10 cellular contexts compared by ENCODE assay signal in genomic region chr6:152634773-152635172, GRCh38. TPM values are rescaled to one million over a fixed set of nuclear protein-coding genes. Genes with fewer than 3 reads are reported as not detected.
DNase-seq lines count a peak whose midpoint lies in the region; ATAC-seq and TF ChIP-seq lines count a peak whose summit lies in the region.
"Had no signal": no experiment of that assay in that cellular context is flagged by ENCODE, and none has a peak within 500 bp of the region (broad histone marks: within the 10 kb centered on the region; RNA-seq: fewer than 3 reads in every experiment).

No MANE protein-coding gene starts in this region.

- intact Hi-C loops in naive thymus-derived CD4-positive, alpha-beta T cell (cut with micrococcal nuclease): no loop called here

- no peaks in the 10 kb centered on the region for H3K9me3 ChIP-seq in naive thymus-derived CD4-positive, alpha-beta T cell (ENCODE audit: control insufficient read depth in 2 of 3, low read length in 3 of 3)

- H3K9me3 Mint-ChIP-seq in naive thymus-derived CD4-positive, alpha-beta T cell: peaks cover 0 to 4% (median 0%) of the 10 kb centered on the region in 11 donors
- peaks cover 3% of the 10 kb centered on the region for H3K9me3 Mint-ChIP-seq in glutamatergic neuron (ENCODE audit: unreplicated experiment)
- H3K9me3 Mint-ChIP-seq: activated T-cell treated with anti-CD3 and anti-CD28 coated beads, Interleukin-2, amount 50 U/mL, for 72 hours had no signal

- H3K27ac ChIP-seq in naive thymus-derived CD4-positive, alpha-beta T cell (ENCODE audit: low read depth, low read length): no peak overlapping the region

- CTCF ChIA-PET in naive thymus-derived CD4-positive, alpha-beta T cell (lab: Charles Lee): no interaction called here

- DNase-seq in naive thymus-derived CD4-positive, alpha-beta T cell: no peak
- DNase-seq in islet precursor cell: no peak
- DNase-seq in D341Med (ENCODE audit: low spot score): no peak
- no peak for DNase-seq in glutamatergic neuron
- DNase-seq: activated T-cell treated with anti-CD3 and anti-CD28 coated beads, Interleukin-2, amount 50 U/mL, for 72 hours; EL; NCI-H2029 had no signal

- H3K4me3 Mint-ChIP-seq in naive thymus-derived CD4-positive, alpha-beta T cell: peak overlapping the region in 1 of 10 donors; percentile 83
- H3K4me3 Mint-ChIP-seq in glutamatergic neuron (ENCODE audit: unreplicated experiment): no peak overlapping the region

- peaks cover 0 to 25% (median 13%) of the 10 kb centered on the region in 7 donors for H3K4me1 Mint-ChIP-seq in naive thymus-derived CD4-positive, alpha-beta T cell
- peaks cover 14% of the 10 kb centered on the region for H3K4me1 Mint-ChIP-seq in glutamatergic neuron (ENCODE audit: low read depth, unreplicated experiment)

- no peaks in the 10 kb centered on the region for H3K27me3 ChIP-seq in naive thymus-derived CD4-positive, alpha-beta T cell (ENCODE audit: control insufficient read depth in 2 of 2, insufficient read depth in 2 of 2, low read length in 2 of 2)

- POLR2A ChIA-PET in naive thymus-derived CD4-positive, alpha-beta T cell (lab: Charles Lee): no interaction called here

- H3K4me3 ChIP-seq in naive thymus-derived CD4-positive, alpha-beta T cell (ENCODE audit: low read length): no peak overlapping the region

- no peak for TF ChIP-seq CTCF in glutamatergic neuron (IDR thresholded peaks at IDR 0.05; ENCODE audit: partially characterized antibody, unreplicated experiment)

- H3K36me3 Mint-ChIP-seq in naive thymus-derived CD4-positive, alpha-beta T cell: peaks cover 0 to 5% (median 0%) of the 10 kb centered on the region in 5 donors
- H3K36me3 Mint-ChIP-seq in glutamatergic neuron (ENCODE audit: unreplicated experiment): no peaks in the 10 kb centered on the region

- peaks cover 0 to 20% of the 10 kb centered on the region in 2 donors for H3K4me1 ChIP-seq in naive thymus-derived CD4-positive, alpha-beta T cell (ENCODE audit: control insufficient read depth in 2 of 2, insufficient read depth in 2 of 2, low read length in 2 of 2)

- ATAC-seq in GM18868 (IDR thresholded peaks at IDR 0.05; ENCODE audit: unreplicated experiment) (peak; percentile 42), GM21515 (IDR thresholded peaks at IDR 0.05; ENCODE audit: unreplicated experiment) (peak; percentile 58), HG03469 (IDR thresholded peaks at IDR 0.05; ENCODE audit: unreplicated experiment) (peak; percentile 77)
- ATAC-seq in naive thymus-derived CD4-positive, alpha-beta T cell: peak; percentile 86

- peaks cover 38 to 51% (median 42%) of the 10 kb centered on the region in 5 donors for H3K27me3 Mint-ChIP-seq in naive thymus-derived CD4-positive, alpha-beta T cell
- peaks cover 13% of the 10 kb centered on the region for H3K27me3 Mint-ChIP-seq in glutamatergic neuron (ENCODE audit: unreplicated experiment)

- no peak overlapping the region for H3K27ac Mint-ChIP-seq in naive thymus-derived CD4-positive, alpha-beta T cell
- no peak overlapping the region for H3K27ac Mint-ChIP-seq in glutamatergic neuron (ENCODE audit: unreplicated experiment)
- H3K27ac Mint-ChIP-seq: activated T-cell treated with anti-CD3 and anti-CD28 coated beads, Interleukin-2, amount 50 U/mL, for 72 hours had no signal

- H3K36me3 ChIP-seq in naive thymus-derived CD4-positive, alpha-beta T cell (ENCODE audit: control insufficient read depth in 2 of 3, insufficient read depth in 3 of 3, low read length in 3 of 3): no peaks in the 10 kb centered on the region

RNA-seq across cellular contexts. Expression of gene SYNE1, which starts 2.4 kb away (rescaled TPM):
- total RNA-seq in naive thymus-derived CD4-positive, alpha-beta T cell: 100 to 1,000 TPM in 4 of 5 experiments, 10 to 100 TPM in 1; 83.5 to 205 (median 180) TPM
- polyA plus RNA-seq in naive thymus-derived CD4-positive, alpha-beta T cell: 10 to 100 TPM; 50.6 to 90.8 TPM
- 23.4 TPM for total RNA-seq in glutamatergic neuron (ENCODE audit: unreplicated experiment)
